Comparison of ENCODE assay signal across 1 cellular context in genomic region chr20:24587384-24588046, GRCh38.
TF ChIP-seq lines count a peak whose summit lies in the region.

No MANE protein-coding gene starts in this region.

TF ChIP-seq in IMR-90, 13 proteins besides CTCF, POLR2A, EP300 and RAD21:
- TF ChIP-seq CHD1 (IDR thresholded peaks at IDR 0.05; ENCODE audit: low read depth, low read length) (no peak), CEBPB (IDR thresholded peaks at IDR 0.05; ENCODE audit: low read depth, low read length) (no peak)
- TF ChIP-seq, protein P1, sequence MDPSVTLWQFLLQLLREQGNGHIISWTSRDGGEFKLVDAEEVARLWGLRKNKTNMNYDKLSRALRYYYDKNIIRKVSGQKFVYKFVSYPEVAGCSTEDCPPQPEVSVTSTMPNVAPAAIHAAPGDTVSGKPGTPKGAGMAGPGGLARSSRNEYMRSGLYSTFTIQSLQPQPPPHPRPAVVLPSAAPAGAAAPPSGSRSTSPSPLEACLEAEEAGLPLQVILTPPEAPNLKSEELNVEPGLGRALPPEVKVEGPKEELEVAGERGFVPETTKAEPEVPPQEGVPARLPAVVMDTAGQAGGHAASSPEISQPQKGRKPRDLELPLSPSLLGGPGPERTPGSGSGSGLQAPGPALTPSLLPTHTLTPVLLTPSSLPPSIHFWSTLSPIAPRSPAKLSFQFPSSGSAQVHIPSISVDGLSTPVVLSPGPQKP (IDR thresholded peaks at IDR 0.05; ENCODE audit: borderline replicate concordance, low read depth, low read length) = no peak
